15 cellular contexts compared by ENCODE assay signal in genomic region chr2:204664708-204665121, GRCh38.
A peak's percentile ranks its signal among the peaks of the same experiment; 100 is the strongest.
DNase-seq lines count a peak whose midpoint lies in the region; ATAC-seq and TF ChIP-seq lines count a peak whose summit lies in the region.
"Had no signal": no experiment of that assay in that cellular context is flagged by ENCODE, and none has a peak within 500 bp of the region (broad histone marks: within the 10 kb centered on the region; RNA-seq: fewer than 3 reads in every experiment).

No MANE protein-coding gene starts in this region.

- H3K27me3 Mint-ChIP-seq in activated CD4-positive, alpha-beta T cell treated with anti-CD3 and anti-CD28 coated beads, Interleukin-2, amount 10 ng/mL, durations not matched to agents 7 days and 5 days, result peaks cover 2% of the 10 kb centered on the region

- no peaks in the 10 kb centered on the region for H3K36me3 Mint-ChIP-seq in activated CD4-positive, alpha-beta T cell treated with anti-CD3 and anti-CD28 coated beads, Interleukin-2, amount 10 ng/mL, durations not matched to agents 7 days and 5 days (ENCODE audit: low read depth)

- no peak overlapping the region for H3K4me3 Mint-ChIP-seq in activated CD4-positive, alpha-beta T cell treated with anti-CD3 and anti-CD28 coated beads, Interleukin-2, amount 10 ng/mL, durations not matched to agents 7 days and 5 days
- H3K4me3 Mint-ChIP-seq: activated T-cell treated with anti-CD3 and anti-CD28 coated beads, Interleukin-2, amount 50 U/mL, for 4 hours had no signal

- H3K4me1 Mint-ChIP-seq in activated CD4-positive, alpha-beta T cell treated with anti-CD3 and anti-CD28 coated beads, Interleukin-2, amount 10 ng/mL, durations not matched to agents 7 days and 5 days, result no peaks in the 10 kb centered on the region

- no peaks in the 10 kb centered on the region for H3K27me3 ChIP-seq in RWPE2 (ENCODE audit: insufficient read depth, poor library complexity, severe bottlenecking)
- H3K27me3 ChIP-seq: colonic mucosa had no signal

- DNase-seq in Daoy (ENCODE audit: low read depth), result peak; percentile 9
- no peak for DNase-seq in RWPE2 (ENCODE audit: low spot score)
- peak; percentile 60 for DNase-seq in fibroblast of gingiva (ENCODE audit: low read depth)
- peak; percentile 45 for DNase-seq in non-pigmented ciliary epithelial cell (ENCODE audit: low read depth)
- no peak for DNase-seq in OCI-M2 (lab: John Stamatoyannopoulos, UW; ENCODE audit: unreplicated experiment)
- no peak for DNase-seq in activated CD4-positive, alpha-beta T cell treated with anti-CD3 and anti-CD28 coated beads, Interleukin-2, amount 10 ng/mL, durations not matched to agents 7 days and 5 days
- DNase-seq in NCI-H510A treated with DMSO at 0.1 percent for 48 hours (lab: John Stamatoyannopoulos, UW), result no peak
- DNase-seq: activated T-cell treated with anti-CD3 and anti-CD28 coated beads, Interleukin-2, amount 50 U/mL, for 4 hours; colonic mucosa; COR-L47; left ventricle myocardium inferior; MV-4-11; NK-92 treated with Interleukin-12 subunit alpha and Interleukin-12 subunit beta, amount 100 ng/mL, for 24 hours had no signal

- no peaks in the 10 kb centered on the region for H3K9me3 ChIP-seq in RWPE2 (ENCODE audit: severe bottlenecking)
- H3K9me3 ChIP-seq: colonic mucosa, left ventricle myocardium inferior had no signal

- H3K4me1 ChIP-seq in RWPE2 (ENCODE audit: insufficient read depth, poor library complexity, severe bottlenecking), result peaks cover 27% of the 10 kb centered on the region
- H3K4me1 ChIP-seq: colonic mucosa had no signal

- ATAC-seq in RWPE2 (ENCODE audit: low read depth), result peak; percentile 89
- ATAC-seq in HG03097 (IDR thresholded peaks at IDR 0.05; ENCODE audit: low FRiP score, unreplicated experiment), result no peak
- ATAC-seq: activated T-cell treated with anti-CD3 and anti-CD28 coated beads, Interleukin-2, amount 50 U/mL, for 4 hours had no signal

- H3K27ac ChIP-seq in RWPE2 (ENCODE audit: poor library complexity, severe bottlenecking), result peak overlapping the region; percentile 91
- H3K27ac ChIP-seq: colonic mucosa had no signal

- H3K36me3 ChIP-seq in RWPE2 (ENCODE audit: low read depth), result no peaks in the 10 kb centered on the region
- H3K36me3 ChIP-seq: colonic mucosa, left ventricle myocardium inferior had no signal

- POLR2A ChIA-PET in activated CD4-positive, alpha-beta T cell treated with anti-CD3 and anti-CD28 coated beads, Interleukin-2, amount 10 ng/mL, durations not matched to agents 7 days and 5 days (lab: Charles Lee), result no interaction called here

- H3K9me3 Mint-ChIP-seq in activated CD4-positive, alpha-beta T cell treated with anti-CD3 and anti-CD28 coated beads, Interleukin-2, amount 10 ng/mL, durations not matched to agents 7 days and 5 days, result no peaks in the 10 kb centered on the region
- H3K9me3 Mint-ChIP-seq: activated T-cell treated with anti-CD3 and anti-CD28 coated beads, Interleukin-2, amount 50 U/mL, for 4 hours had no signal

- CTCF ChIA-PET in activated CD4-positive, alpha-beta T cell treated with anti-CD3 and anti-CD28 coated beads, Interleukin-2, amount 10 ng/mL, durations not matched to agents 7 days and 5 days (lab: Charles Lee), result interaction anchor here (0.6 kb wide), 1 partner anchor 1774 kb away, joined by 3 read pairs; no protein-coding TSS in a partner anchor

- no peak overlapping the region for H3K4me3 ChIP-seq in RWPE2 (ENCODE audit: severe bottlenecking)
- H3K4me3 ChIP-seq: colonic mucosa, left ventricle myocardium inferior, skin epidermis had no signal

- no peak for TF ChIP-seq CTCF in RWPE2 (IDR thresholded peaks at IDR 0.05; ENCODE audit: poor library complexity, severe bottlenecking)

- no peak overlapping the region for H3K27ac Mint-ChIP-seq in activated CD4-positive, alpha-beta T cell treated with anti-CD3 and anti-CD28 coated beads, Interleukin-2, amount 10 ng/mL, durations not matched to agents 7 days and 5 days

Comparison
In these comparisons a context has a peak if more than half of its experiments do, and no peak if none do; other contexts are left out.
1. DNase-seq: peak in Daoy (single experiment), fibroblast of gingiva (single experiment) and non-pigmented ciliary epithelial cell (single experiment); none in RWPE2 (single experiment), OCI-M2 (single experiment), activated CD4-positive, alpha-beta T cell treated with anti-CD3 and anti-CD28 coated beads, Interleukin-2, amount 10 ng/mL, durations not matched to agents 7 days and 5 days (single experiment) and NCI-H510A treated with DMSO at 0.1 percent for 48 hours (single experiment).